In genomic region chr15:76335851-76336253, GRCh38 we compare ENCODE assay signal across 8 cellular contexts. TPM values are rescaled to one million over a fixed set of nuclear protein-coding genes. Genes with fewer than 3 reads are reported as not detected.
DNase-seq lines count a peak whose midpoint lies in the region; ATAC-seq and TF ChIP-seq lines count a peak whose summit lies in the region.

No MANE protein-coding gene starts in this region.

- peaks cover 0 to 8% (median 5%) of the 10 kb centered on the region in 5 experiments for H3K9me3 Mint-ChIP-seq in brain
- H3K9me3 Mint-ChIP-seq in neural crest cell: no peaks in the 10 kb centered on the region

- peak overlapping the region; percentile 60 for H3K4me3 ChIP-seq in LNCaP clone FGC (ENCODE audit: low read depth, low read length)

- H3K27ac Mint-ChIP-seq in brain (peak overlapping the region in 3 of 5 experiments; percentile 0 to 80 (median 75)), neural crest cell (ENCODE audit: unreplicated experiment) (no peak overlapping the region)

- no peak for TF ChIP-seq CTCF in GM10266 (IDR thresholded peaks at IDR 0.05; ENCODE audit: control insufficient read depth, insufficient read depth, low read depth, missing control alignments)
- TF ChIP-seq CTCF in LNCaP clone FGC (IDR thresholded peaks at IDR 0.05; ENCODE audit: control insufficient read depth, extremely low read depth, insufficient read depth): no peak
- no peak for TF ChIP-seq CTCF in brain (conservative IDR thresholded peaks at IDR 0.05)
- no peak for TF ChIP-seq CTCF in neural crest cell (conservative IDR thresholded peaks at IDR 0.05)

- ATAC-seq in HG02623 (IDR thresholded peaks at IDR 0.05; ENCODE audit: unreplicated experiment) (no peak), left lobe of liver (no peak), GM19023 (IDR thresholded peaks at IDR 0.05; ENCODE audit: unreplicated experiment) (no peak)

- H3K4me1 Mint-ChIP-seq in brain (peaks cover 47% of the 10 kb centered on the region), neural crest cell (peaks cover 37% of the 10 kb centered on the region)

- H3K36me3 Mint-ChIP-seq in brain (no peaks in the 10 kb centered on the region), neural crest cell (ENCODE audit: low read depth) (no peaks in the 10 kb centered on the region)

- H3K4me3 Mint-ChIP-seq in brain (peak overlapping the region; percentile 77 to 85 (median 82)), neural crest cell (peak overlapping the region; percentile 77)

- DNase-seq in GM10266 (ENCODE audit: extremely low spot score) (peak; percentile 36), LNCaP clone FGC (ENCODE audit: low read depth) (no peak), neural crest cell (ENCODE audit: low read depth, low spot score) (no peak), NCI-H1092 treated with DMSO at 0.1 percent for 48 hours (lab: John Stamatoyannopoulos, UW) (no peak), left lobe of liver (ENCODE audit: low spot score) (no peak)

- peaks cover 90% of the 10 kb centered on the region for H3K27me3 Mint-ChIP-seq in brain
- H3K27me3 Mint-ChIP-seq in neural crest cell (ENCODE audit: low read depth): peaks cover 88% of the 10 kb centered on the region

RNA-seq across cellular contexts. Expression of gene ISL2, which starts 0.7 kb away (rescaled TPM):
- polyA plus RNA-seq in brain (ENCODE audit: insufficient read depth, low read depth, low replicate concordance): 4.7 TPM
- total RNA-seq in neural crest cell (0.25 TPM in 1 of 2 replicates, not detected in the other), left lobe of liver (not detected)

RNA-seq across cellular contexts. Expression of gene ETFA, which starts 24.6 kb away (rescaled TPM):
- 87.7 TPM for polyA plus RNA-seq in brain (ENCODE audit: insufficient read depth, low read depth, low replicate concordance)
- total RNA-seq in neural crest cell (109 and 119 TPM in 2 replicates), left lobe of liver (291 TPM)
